Comparison of ENCODE assay signal across 2 cellular contexts in the genomic region with DNA sequence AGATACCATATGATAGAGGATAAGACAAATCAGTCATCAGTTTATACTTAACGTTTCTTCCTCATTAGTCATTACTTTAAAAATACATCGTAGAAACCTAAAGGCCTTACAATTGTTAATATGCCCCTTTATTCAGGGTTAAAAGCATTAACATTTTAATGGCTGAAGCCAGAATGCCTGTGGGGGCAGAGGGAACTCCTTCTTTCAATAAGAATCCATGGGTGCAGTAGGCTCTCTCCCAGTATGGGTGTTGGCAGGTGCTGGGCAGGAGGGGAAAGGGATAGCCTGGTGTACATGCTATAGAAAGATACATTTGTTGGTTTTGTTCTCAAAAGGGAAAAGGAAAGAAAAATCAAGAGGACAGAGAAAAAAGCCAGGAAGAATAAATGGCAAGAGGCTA.
TF ChIP-seq lines count a peak whose summit lies in the region.

No MANE protein-coding gene starts in this region.

TF ChIP-seq in GM23338, 12 proteins besides CTCF, POLR2A, EP300 and RAD21 (continued from another document):
- TF ChIP-seq, protein P1, sequence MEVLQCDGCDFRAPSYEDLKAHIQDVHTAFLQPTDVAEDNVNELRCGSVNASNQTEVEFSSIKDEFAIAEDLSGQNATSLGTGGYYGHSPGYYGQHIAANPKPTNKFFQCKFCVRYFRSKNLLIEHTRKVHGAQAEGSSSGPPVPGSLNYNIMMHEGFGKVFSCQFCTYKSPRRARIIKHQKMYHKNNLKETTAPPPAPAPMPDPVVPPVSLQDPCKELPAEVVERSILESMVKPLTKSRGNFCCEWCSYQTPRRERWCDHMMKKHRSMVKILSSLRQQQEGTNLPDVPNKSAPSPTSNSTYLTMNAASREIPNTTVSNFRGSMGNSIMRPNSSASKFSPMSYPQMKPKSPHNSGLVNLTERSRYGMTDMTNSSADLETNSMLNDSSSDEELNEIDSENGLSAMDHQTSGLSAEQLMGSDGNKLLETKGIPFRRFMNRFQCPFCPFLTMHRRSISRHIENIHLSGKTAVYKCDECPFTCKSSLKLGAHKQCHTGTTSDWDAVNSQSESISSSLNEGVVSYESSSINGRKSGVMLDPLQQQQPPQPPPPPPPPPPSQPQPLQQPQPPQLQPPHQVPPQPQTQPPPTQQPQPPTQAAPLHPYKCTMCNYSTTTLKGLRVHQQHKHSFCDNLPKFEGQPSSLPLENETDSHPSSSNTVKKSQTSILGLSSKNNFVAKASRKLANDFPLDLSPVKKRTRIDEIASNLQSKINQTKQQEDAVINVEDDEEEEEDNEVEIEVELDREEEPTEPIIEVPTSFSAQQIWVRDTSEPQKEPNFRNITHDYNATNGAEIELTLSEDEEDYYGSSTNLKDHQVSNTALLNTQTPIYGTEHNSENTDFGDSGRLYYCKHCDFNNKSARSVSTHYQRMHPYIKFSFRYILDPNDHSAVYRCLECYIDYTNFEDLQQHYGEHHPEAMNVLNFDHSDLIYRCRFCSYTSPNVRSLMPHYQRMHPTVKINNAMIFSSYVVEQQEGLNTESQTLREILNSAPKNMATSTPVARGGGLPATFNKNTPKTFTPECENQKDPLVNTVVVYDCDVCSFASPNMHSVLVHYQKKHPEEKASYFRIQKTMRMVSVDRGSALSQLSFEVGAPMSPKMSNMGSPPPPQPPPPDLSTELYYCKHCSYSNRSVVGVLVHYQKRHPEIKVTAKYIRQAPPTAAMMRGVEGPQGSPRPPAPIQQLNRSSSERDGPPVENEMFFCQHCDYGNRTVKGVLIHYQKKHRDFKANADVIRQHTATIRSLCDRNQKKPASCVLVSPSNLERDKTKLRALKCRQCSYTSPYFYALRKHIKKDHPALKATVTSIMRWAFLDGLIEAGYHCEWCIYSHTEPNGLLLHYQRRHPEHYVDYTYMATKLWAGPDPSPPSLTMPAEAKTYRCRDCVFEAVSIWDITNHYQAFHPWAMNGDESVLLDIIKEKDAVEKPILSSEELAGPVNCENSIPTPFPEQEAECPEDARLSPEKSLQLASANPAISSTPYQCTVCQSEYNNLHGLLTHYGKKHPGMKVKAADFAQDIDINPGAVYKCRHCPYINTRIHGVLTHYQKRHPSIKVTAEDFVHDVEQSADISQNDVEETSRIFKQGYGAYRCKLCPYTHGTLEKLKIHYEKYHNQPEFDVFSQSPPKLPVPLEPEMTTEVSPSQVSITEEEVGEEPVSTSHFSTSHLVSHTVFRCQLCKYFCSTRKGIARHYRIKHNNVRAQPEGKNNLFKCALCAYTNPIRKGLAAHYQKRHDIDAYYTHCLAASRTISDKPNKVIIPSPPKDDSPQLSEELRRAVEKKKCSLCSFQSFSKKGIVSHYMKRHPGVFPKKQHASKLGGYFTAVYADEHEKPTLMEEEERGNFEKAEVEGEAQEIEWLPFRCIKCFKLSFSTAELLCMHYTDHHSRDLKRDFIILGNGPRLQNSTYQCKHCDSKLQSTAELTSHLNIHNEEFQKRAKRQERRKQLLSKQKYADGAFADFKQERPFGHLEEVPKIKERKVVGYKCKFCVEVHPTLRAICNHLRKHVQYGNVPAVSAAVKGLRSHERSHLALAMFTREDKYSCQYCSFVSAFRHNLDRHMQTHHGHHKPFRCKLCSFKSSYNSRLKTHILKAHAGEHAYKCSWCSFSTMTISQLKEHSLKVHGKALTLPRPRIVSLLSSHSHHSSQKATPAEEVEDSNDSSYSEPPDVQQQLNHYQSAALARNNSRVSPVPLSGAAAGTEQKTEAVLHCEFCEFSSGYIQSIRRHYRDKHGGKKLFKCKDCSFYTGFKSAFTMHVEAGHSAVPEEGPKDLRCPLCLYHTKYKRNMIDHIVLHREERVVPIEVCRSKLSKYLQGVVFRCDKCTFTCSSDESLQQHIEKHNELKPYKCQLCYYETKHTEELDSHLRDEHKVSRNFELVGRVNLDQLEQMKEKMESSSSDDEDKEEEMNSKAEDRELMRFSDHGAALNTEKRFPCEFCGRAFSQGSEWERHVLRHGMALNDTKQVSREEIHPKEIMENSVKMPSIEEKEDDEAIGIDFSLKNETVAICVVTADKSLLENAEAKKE (CRISPR knock-in tag; IDR thresholded peaks at IDR 0.05), result 0 out of 2 replicates have a peak, but pooled peaks have one; percentile 7
- peak; percentile 44; the same call in 1 of the 2 replicates for TF ChIP-seq NANOG (IDR thresholded peaks at IDR 0.05; ENCODE audit: borderline replicate concordance)

TF ChIP-seq in WTC11, 78 proteins besides CTCF, POLR2A, EP300 and RAD21 (continued from another document):
- TF ChIP-seq, protein P2, sequence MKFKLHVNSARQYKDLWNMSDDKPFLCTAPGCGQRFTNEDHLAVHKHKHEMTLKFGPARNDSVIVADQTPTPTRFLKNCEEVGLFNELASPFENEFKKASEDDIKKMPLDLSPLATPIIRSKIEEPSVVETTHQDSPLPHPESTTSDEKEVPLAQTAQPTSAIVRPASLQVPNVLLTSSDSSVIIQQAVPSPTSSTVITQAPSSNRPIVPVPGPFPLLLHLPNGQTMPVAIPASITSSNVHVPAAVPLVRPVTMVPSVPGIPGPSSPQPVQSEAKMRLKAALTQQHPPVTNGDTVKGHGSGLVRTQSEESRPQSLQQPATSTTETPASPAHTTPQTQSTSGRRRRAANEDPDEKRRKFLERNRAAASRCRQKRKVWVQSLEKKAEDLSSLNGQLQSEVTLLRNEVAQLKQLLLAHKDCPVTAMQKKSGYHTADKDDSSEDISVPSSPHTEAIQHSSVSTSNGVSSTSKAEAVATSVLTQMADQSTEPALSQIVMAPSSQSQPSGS (CRISPR knock-in tag; IDR thresholded peaks at IDR 0.05; ENCODE audit: borderline replicate concordance, low read depth), result no peak
- TF ChIP-seq SOX15 (CRISPR knock-in tag; IDR thresholded peaks at IDR 0.05) (no peak), SMAD3 (CRISPR knock-in tag; IDR thresholded peaks at IDR 0.05; ENCODE audit: borderline replicate concordance) (no peak), ETV6 (CRISPR knock-in tag; IDR thresholded peaks at IDR 0.05) (no peak), NR1H2 (CRISPR knock-in tag; IDR thresholded peaks at IDR 0.05) (no peak), SP1 (CRISPR knock-in tag; conservative IDR thresholded peaks at IDR 0.05) (no peak), SMAD4 (CRISPR knock-in tag; IDR thresholded peaks at IDR 0.05) (no peak)
- TF ChIP-seq, protein P3, sequence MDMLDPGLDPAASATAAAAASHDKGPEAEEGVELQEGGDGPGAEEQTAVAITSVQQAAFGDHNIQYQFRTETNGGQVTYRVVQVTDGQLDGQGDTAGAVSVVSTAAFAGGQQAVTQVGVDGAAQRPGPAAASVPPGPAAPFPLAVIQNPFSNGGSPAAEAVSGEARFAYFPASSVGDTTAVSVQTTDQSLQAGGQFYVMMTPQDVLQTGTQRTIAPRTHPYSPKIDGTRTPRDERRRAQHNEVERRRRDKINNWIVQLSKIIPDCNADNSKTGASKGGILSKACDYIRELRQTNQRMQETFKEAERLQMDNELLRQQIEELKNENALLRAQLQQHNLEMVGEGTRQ (CRISPR knock-in tag; IDR thresholded peaks at IDR 0.05), result no peak
- TF ChIP-seq, protein P4, sequence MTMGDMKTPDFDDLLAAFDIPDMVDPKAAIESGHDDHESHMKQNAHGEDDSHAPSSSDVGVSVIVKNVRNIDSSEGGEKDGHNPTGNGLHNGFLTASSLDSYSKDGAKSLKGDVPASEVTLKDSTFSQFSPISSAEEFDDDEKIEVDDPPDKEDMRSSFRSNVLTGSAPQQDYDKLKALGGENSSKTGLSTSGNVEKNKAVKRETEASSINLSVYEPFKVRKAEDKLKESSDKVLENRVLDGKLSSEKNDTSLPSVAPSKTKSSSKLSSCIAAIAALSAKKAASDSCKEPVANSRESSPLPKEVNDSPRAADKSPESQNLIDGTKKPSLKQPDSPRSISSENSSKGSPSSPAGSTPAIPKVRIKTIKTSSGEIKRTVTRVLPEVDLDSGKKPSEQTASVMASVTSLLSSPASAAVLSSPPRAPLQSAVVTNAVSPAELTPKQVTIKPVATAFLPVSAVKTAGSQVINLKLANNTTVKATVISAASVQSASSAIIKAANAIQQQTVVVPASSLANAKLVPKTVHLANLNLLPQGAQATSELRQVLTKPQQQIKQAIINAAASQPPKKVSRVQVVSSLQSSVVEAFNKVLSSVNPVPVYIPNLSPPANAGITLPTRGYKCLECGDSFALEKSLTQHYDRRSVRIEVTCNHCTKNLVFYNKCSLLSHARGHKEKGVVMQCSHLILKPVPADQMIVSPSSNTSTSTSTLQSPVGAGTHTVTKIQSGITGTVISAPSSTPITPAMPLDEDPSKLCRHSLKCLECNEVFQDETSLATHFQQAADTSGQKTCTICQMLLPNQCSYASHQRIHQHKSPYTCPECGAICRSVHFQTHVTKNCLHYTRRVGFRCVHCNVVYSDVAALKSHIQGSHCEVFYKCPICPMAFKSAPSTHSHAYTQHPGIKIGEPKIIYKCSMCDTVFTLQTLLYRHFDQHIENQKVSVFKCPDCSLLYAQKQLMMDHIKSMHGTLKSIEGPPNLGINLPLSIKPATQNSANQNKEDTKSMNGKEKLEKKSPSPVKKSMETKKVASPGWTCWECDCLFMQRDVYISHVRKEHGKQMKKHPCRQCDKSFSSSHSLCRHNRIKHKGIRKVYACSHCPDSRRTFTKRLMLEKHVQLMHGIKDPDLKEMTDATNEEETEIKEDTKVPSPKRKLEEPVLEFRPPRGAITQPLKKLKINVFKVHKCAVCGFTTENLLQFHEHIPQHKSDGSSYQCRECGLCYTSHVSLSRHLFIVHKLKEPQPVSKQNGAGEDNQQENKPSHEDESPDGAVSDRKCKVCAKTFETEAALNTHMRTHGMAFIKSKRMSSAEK (CRISPR knock-in tag; IDR thresholded peaks at IDR 0.05; ENCODE audit: borderline replicate concordance), result no peak
- TF ChIP-seq, protein P5, sequence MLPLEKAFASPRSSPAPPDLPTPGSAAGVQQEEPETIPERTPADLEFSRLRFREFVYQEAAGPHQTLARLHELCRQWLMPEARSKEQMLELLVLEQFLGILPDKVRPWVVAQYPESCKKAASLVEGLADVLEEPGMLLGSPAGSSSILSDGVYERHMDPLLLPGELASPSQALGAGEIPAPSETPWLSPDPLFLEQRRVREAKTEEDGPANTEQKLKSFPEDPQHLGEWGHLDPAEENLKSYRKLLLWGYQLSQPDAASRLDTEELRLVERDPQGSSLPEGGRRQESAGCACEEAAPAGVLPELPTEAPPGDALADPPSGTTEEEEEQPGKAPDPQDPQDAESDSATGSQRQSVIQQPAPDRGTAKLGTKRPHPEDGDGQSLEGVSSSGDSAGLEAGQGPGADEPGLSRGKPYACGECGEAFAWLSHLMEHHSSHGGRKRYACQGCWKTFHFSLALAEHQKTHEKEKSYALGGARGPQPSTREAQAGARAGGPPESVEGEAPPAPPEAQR (CRISPR knock-in tag; IDR thresholded peaks at IDR 0.05), result no peak
- TF ChIP-seq, protein P6, sequence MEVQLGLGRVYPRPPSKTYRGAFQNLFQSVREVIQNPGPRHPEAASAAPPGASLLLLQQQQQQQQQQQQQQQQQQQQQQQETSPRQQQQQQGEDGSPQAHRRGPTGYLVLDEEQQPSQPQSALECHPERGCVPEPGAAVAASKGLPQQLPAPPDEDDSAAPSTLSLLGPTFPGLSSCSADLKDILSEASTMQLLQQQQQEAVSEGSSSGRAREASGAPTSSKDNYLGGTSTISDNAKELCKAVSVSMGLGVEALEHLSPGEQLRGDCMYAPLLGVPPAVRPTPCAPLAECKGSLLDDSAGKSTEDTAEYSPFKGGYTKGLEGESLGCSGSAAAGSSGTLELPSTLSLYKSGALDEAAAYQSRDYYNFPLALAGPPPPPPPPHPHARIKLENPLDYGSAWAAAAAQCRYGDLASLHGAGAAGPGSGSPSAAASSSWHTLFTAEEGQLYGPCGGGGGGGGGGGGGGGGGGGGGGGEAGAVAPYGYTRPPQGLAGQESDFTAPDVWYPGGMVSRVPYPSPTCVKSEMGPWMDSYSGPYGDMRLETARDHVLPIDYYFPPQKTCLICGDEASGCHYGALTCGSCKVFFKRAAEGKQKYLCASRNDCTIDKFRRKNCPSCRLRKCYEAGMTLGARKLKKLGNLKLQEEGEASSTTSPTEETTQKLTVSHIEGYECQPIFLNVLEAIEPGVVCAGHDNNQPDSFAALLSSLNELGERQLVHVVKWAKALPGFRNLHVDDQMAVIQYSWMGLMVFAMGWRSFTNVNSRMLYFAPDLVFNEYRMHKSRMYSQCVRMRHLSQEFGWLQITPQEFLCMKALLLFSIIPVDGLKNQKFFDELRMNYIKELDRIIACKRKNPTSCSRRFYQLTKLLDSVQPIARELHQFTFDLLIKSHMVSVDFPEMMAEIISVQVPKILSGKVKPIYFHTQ (CRISPR knock-in tag; IDR thresholded peaks at IDR 0.05), result no peak
